Comparison of ENCODE assay signal across 9 cellular contexts in genomic region chr18:23629444-23629946, GRCh38. TPM values are rescaled to one million over a fixed set of nuclear protein-coding genes. Genes with fewer than 3 reads are reported as not detected.
DNase-seq lines count a peak whose midpoint lies in the region; ATAC-seq and TF ChIP-seq lines count a peak whose summit lies in the region.
"Had no signal": no experiment of that assay in that cellular context is flagged by ENCODE, and none has a peak within 500 bp of the region (broad histone marks: within the 10 kb centered on the region; RNA-seq: fewer than 3 reads in every experiment).

No MANE protein-coding gene starts in this region.

- no peaks in the 10 kb centered on the region for H3K27me3 ChIP-seq in liver (ENCODE audit: control insufficient read depth in 4 of 4, insufficient read depth in 4 of 4, low read length in 3 of 4)
- H3K27me3 ChIP-seq: MG63 had no signal

- 48% methylated on average over 4 of the region's 4 CpGs for WGBS in liver

- H3K4me1 ChIP-seq in HEK293 (ENCODE audit: control insufficient read depth, insufficient read depth, low read length): peaks cover 34% of the 10 kb centered on the region
- peaks cover 3 to 8% (median 4%) of the 10 kb centered on the region in 4 donors for H3K4me1 ChIP-seq in liver (ENCODE audit: control insufficient read depth in 4 of 4, insufficient read depth in 4 of 4, low read length in 3 of 4)

- H3K4me3 ChIP-seq in HEK293 (ENCODE audit: low read depth, low read length) (no peak overlapping the region), liver (ENCODE audit: low read depth in 1 of 3, low read length in 3 of 3) (no peak overlapping the region)
- H3K4me3 ChIP-seq: MG63 had no signal

- TF ChIP-seq RAD21 in liver (IDR thresholded peaks at IDR 0.05): peak; percentile 21 to 43

- CTCF ChIA-PET in HEK293 (lab: Yijun Ruan, JAX): interaction anchor here (0.7 to 9.3 kb wide), 7 partner anchors 11 to 488 kb away, joined by 3 to 122 read pairs (median 4); no protein-coding TSS in a partner anchor

- POLR2A ChIA-PET in HEK293 (lab: Yijun Ruan, JAX): interaction anchor here (0.5 to 1.1 kb wide), 3 partner anchors 55 to 137 kb away, joined by 3 to 4 read pairs (median 3); partner anchors contain the start of gene LAMA3

- ATAC-seq in GM18520 (IDR thresholded peaks at IDR 0.05; ENCODE audit: unreplicated experiment): peak; percentile 80
- no peak for ATAC-seq in Right ventricle myocardium inferior

- intact Hi-C loops in Right ventricle myocardium inferior (cut with DNase I): no loop called here

- H3K9ac ChIP-seq in liver (ENCODE audit: low read depth in 1 of 2, low read length in 2 of 2): no peak overlapping the region

- DNase-seq in NCI-H1092 (lab: John Stamatoyannopoulos, UW) (peak; percentile 21), Right ventricle myocardium inferior (ENCODE audit: missing footprints) (no peak), COLO829 (ENCODE audit: low spot score) (no peak), dedifferentiated amniotic fluid mesenchymal stem cell (ENCODE audit: extremely low spot score) (no peak), AG20443 (ENCODE audit: low spot score) (no peak)
- DNase-seq: MG63 had no signal

- H3K9me3 ChIP-seq in HEK293 (ENCODE audit: control insufficient read depth, insufficient read depth, low read depth, low read length) (no peaks in the 10 kb centered on the region), liver (ENCODE audit: control insufficient read depth in 4 of 4, low read length in 3 of 4) (no peaks in the 10 kb centered on the region)
- H3K9me3 ChIP-seq: MG63 had no signal

- TF ChIP-seq CTCF in HEK293 (tag by site-specific recombination; IDR thresholded peaks at IDR 0.05) (no peak), liver (IDR thresholded peaks at IDR 0.05; ENCODE audit: low read depth, low read length, missing input control) (no peak)

- H3K36me3 ChIP-seq in HEK293 (ENCODE audit: control insufficient read depth in 2 of 2, insufficient read depth in 1 of 2, low read length in 2 of 2) (no peaks in the 10 kb centered on the region), liver (ENCODE audit: control insufficient read depth in 4 of 4, insufficient read depth in 3 of 4, low read depth in 1 of 4, low read length in 3 of 4) (no peaks in the 10 kb centered on the region)

- peak overlapping the region; percentile 29; the same call in 1 of the 2 replicates for H3K27ac ChIP-seq in HEK293 (ENCODE audit: extremely low read depth, low read depth, low read length)
- H3K27ac ChIP-seq in liver (ENCODE audit: low read depth in 1 of 2, low read length in 2 of 2): no peak overlapping the region

TF ChIP-seq in HEK293, 187 proteins besides CTCF, POLR2A, EP300 and RAD21 (continues in another document):
- no peak for TF ChIP-seq ZNF621 (tag by site-specific recombination; IDR thresholded peaks at IDR 0.05)
- TF ChIP-seq BCL6B (tag by site-specific recombination; IDR thresholded peaks at IDR 0.05): no peak
- peak; percentile 87 for TF ChIP-seq ZNF629 (tag by site-specific recombination; IDR thresholded peaks at IDR 0.05)
- TF ChIP-seq ZNF768 (tag by site-specific recombination; IDR thresholded peaks at IDR 0.05): no peak
- TF ChIP-seq KLF9 (tag by site-specific recombination; IDR thresholded peaks at IDR 0.05; ENCODE audit: low read depth): no peak
- no peak for TF ChIP-seq REPIN1 (tag by site-specific recombination; IDR thresholded peaks at IDR 0.05; ENCODE audit: low read depth)
- no peak for TF ChIP-seq ZNF513 (tag by site-specific recombination; IDR thresholded peaks at IDR 0.05)
- TF ChIP-seq ZNF24 (tag by site-specific recombination; IDR thresholded peaks at IDR 0.05): peak; percentile 73; the same call in 1 of the 2 replicates
- no peak for TF ChIP-seq SETDB1 (IDR thresholded peaks at IDR 0.05; ENCODE audit: insufficient read length, low read length)
- peak; percentile 19; the same call in 1 of the 2 replicates for TF ChIP-seq IKZF3 (tag by site-specific recombination; IDR thresholded peaks at IDR 0.05)
- no peak for TF ChIP-seq ZNF600 (tag by site-specific recombination; IDR thresholded peaks at IDR 0.05)

TF ChIP-seq in liver, 16 proteins besides CTCF, POLR2A, EP300 and RAD21:
- peak; percentile 70 for TF ChIP-seq FOXA1 (IDR thresholded peaks at IDR 0.05)
- TF ChIP-seq TAF1 (conservative IDR thresholded peaks at IDR 0.05): no peak
- peak; percentile 86 to 88 for TF ChIP-seq RXRA (IDR thresholded peaks at IDR 0.05)
- TF ChIP-seq SP1 (IDR thresholded peaks at IDR 0.05): peak; percentile 87
- TF ChIP-seq HNF4G (IDR thresholded peaks at IDR 0.05): no peak
- TF ChIP-seq HNF4A (conservative IDR thresholded peaks at IDR 0.05): peak; percentile 80 to 82
- peak; percentile 84 for TF ChIP-seq YY1 (IDR thresholded peaks at IDR 0.05)
- peak; percentile 60 for TF ChIP-seq ATF3 (IDR thresholded peaks at IDR 0.05)
- TF ChIP-seq JUND (IDR thresholded peaks at IDR 0.05): peak; percentile 88 to 93
- peak in 1 of 2 donors; percentile 38 for TF ChIP-seq GABPA (IDR thresholded peaks at IDR 0.05 in 1 of 2, conservative IDR thresholded peaks at IDR 0.05 in 1 of 2)
- TF ChIP-seq EGR1 (IDR thresholded peaks at IDR 0.05; ENCODE audit: low read depth in 2 of 2): no peak
- no peak for TF ChIP-seq REST (IDR thresholded peaks at IDR 0.05)
- peak; percentile 43 for TF ChIP-seq ZBTB33 (IDR thresholded peaks at IDR 0.05)
- peak; percentile 98 for TF ChIP-seq MAX (IDR thresholded peaks at IDR 0.05)
- TF ChIP-seq FOXA2 (IDR thresholded peaks at IDR 0.05): peak; percentile 84

RNA-seq across cellular contexts. Expression of gene ANKRD29, which starts 33.2 kb away (rescaled TPM):
- total RNA-seq in liver (under 1 TPM; 0.28 to 0.50 TPM), Right ventricle myocardium inferior (6.8 TPM)
- under 1 TPM; 0.14 to 0.39 TPM for polyA plus RNA-seq in liver

RNA-seq across cellular contexts. Expression of gene NPC1, which starts 43.2 kb away (rescaled TPM):
- total RNA-seq in liver (10 to 100 TPM; 41.4 to 46.7 TPM), Right ventricle myocardium inferior (10.9 TPM)
- 10 to 100 TPM in 1 of 2 donors, 1 to 10 TPM in 1; 9.5 to 13.2 TPM for polyA plus RNA-seq in liver

RNA-seq across cellular contexts. Expression of gene LAMA3, which starts 59.8 kb away (rescaled TPM):
- total RNA-seq in liver: 1 to 10 TPM in 1 of 2 donors, under 1 TPM in 1; 0.28 to 3.9 TPM
- under 1 TPM; 0.26 to 0.46 TPM for polyA plus RNA-seq in liver
- total RNA-seq in Right ventricle myocardium inferior: 4.1 TPM
